ENCODE assay signal across 18 cellular contexts in the genomic region with DNA sequence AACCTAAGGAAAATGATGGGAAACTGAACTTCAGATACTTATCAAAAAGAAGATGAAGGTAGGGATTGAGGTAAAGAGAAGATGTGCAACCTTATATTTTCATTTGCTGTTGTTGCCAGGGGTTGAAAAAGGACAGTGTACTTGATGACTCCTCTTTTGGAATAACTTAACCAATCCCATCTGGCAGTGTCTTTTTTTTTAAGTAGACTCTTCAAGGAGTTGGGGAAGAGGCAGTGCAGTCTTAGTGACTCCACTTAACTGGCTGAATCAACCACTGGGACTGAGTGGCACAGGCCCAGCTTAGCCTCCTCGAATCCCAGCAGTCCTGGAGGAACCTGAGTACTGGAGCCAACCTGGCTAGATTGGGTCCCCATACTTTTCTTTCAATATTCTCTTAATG. TPM values are rescaled to one million over a fixed set of nuclear protein-coding genes. Genes with fewer than 3 reads are reported as not detected.
DNase-seq lines count a peak whose midpoint lies in the region; ATAC-seq and TF ChIP-seq lines count a peak whose summit lies in the region.
"Had no signal": no experiment of that assay in that cellular context is flagged by ENCODE, and none has a peak within 500 bp of the region (broad histone marks: within the 10 kb centered on the region; RNA-seq: fewer than 3 reads in every experiment).

No MANE protein-coding gene starts in this region.

- H3K36me3 Mint-ChIP-seq in CD4-positive, alpha-beta T cell (ENCODE audit: low read depth): peaks cover 50% of the 10 kb centered on the region

- peaks cover 22% of the 10 kb centered on the region for H3K9me3 Mint-ChIP-seq in CD4-positive, alpha-beta T cell

- no peak for ATAC-seq in stimulated activated naive CD8-positive, alpha-beta T cell treated with anti-CD3 and anti-CD28 coated beads, Interleukin-15, Interleukin-2, amounts not matched to agents 100 U/mL and 50 U/mL, for 24 hours
- no peak for ATAC-seq in HG02798 (IDR thresholded peaks at IDR 0.05; ENCODE audit: poor library complexity, unreplicated experiment)
- no peak for ATAC-seq in CD4-positive, alpha-beta T cell (ENCODE audit: poor library complexity)

- H3K27ac ChIP-seq in CD4-positive, alpha-beta T cell (ENCODE audit: low read depth, low read length): no peak overlapping the region
- H3K27ac ChIP-seq: C4-2B, HL-60 had no signal

- no peak overlapping the region for H3K4me3 Mint-ChIP-seq in CD4-positive, alpha-beta T cell
- H3K4me3 Mint-ChIP-seq: CD4-positive, alpha-beta memory T cell had no signal

- POLR2A ChIA-PET in CD4-positive, alpha-beta T cell (lab: Charles Lee): no interaction called here

- H3K27ac Mint-ChIP-seq in CD4-positive, alpha-beta T cell: no peak overlapping the region
- H3K27ac Mint-ChIP-seq: CD4-positive, alpha-beta memory T cell had no signal

- no peaks in the 10 kb centered on the region for H3K27me3 Mint-ChIP-seq in CD4-positive, alpha-beta T cell
- H3K27me3 Mint-ChIP-seq: CD4-positive, alpha-beta memory T cell had no signal

- CTCF ChIA-PET in CD4-positive, alpha-beta T cell (lab: Charles Lee): no interaction called here

- DNase-seq in AG08395 (ENCODE audit: low spot score) (peak; percentile 26), GM03348 (ENCODE audit: low spot score) (peak; percentile 18), NCI-H524 treated with DMSO at 0.1 percent for 48 hours (lab: John Stamatoyannopoulos, UW) (peak; percentile 50), fibroblast of peridontal ligament (ENCODE audit: extremely low read depth) (peak; percentile 47)
- DNase-seq in stimulated activated naive CD8-positive, alpha-beta T cell treated with anti-CD3 and anti-CD28 coated beads, Interleukin-15, Interleukin-2, amounts not matched to agents 100 U/mL and 50 U/mL, for 24 hours: no peak
- no peak for DNase-seq in CD4-positive, alpha-beta T cell
- DNase-seq: 8988T; AML-193; CD4-positive, alpha-beta memory T cell; DMS153; DMS79; GDM1; GOT3; H7 had no signal

- H3K27me3 ChIP-seq in CD4-positive, alpha-beta T cell (ENCODE audit: control insufficient read depth, insufficient read depth, low read length): no peaks in the 10 kb centered on the region

- intact Hi-C loops in CD4-positive, alpha-beta T cell (cut with DNase I, micrococcal nuclease): no loop called here

- H3K9me3 ChIP-seq in CD4-positive, alpha-beta T cell (ENCODE audit: control insufficient read depth, low read length): peaks cover 9% of the 10 kb centered on the region

- H3K4me1 Mint-ChIP-seq in CD4-positive, alpha-beta T cell (ENCODE audit: low read depth): no peaks in the 10 kb centered on the region
- H3K4me1 Mint-ChIP-seq: CD4-positive, alpha-beta memory T cell had no signal

- no peak for TF ChIP-seq CTCF in CD4-positive, alpha-beta T cell (IDR thresholded peaks at IDR 0.05)

RNA-seq across cellular contexts. Expression of gene FILIP1L, which starts 27.3 kb away (rescaled TPM):
- under 1 TPM; 0.08 to 0.28 TPM for total RNA-seq in CD4-positive, alpha-beta T cell
- total RNA-seq: CD4-positive, alpha-beta memory T cell; HT1080 had no signal

Comparison
In these comparisons a context has a peak if more than half of its experiments do, and no peak if none do; other contexts are left out.
1. DNase-seq: peak in AG08395 (single experiment), GM03348 (single experiment), NCI-H524 treated with DMSO at 0.1 percent for 48 hours (single experiment) and fibroblast of peridontal ligament (single experiment); none in stimulated activated naive CD8-positive, alpha-beta T cell treated with anti-CD3 and anti-CD28 coated beads, Interleukin-15, Interleukin-2, amounts not matched to agents 100 U/mL and 50 U/mL, for 24 hours (single experiment) and CD4-positive, alpha-beta T cell (0 of 10).